1 cellular context compared by ENCODE assay signal in the genomic region with DNA sequence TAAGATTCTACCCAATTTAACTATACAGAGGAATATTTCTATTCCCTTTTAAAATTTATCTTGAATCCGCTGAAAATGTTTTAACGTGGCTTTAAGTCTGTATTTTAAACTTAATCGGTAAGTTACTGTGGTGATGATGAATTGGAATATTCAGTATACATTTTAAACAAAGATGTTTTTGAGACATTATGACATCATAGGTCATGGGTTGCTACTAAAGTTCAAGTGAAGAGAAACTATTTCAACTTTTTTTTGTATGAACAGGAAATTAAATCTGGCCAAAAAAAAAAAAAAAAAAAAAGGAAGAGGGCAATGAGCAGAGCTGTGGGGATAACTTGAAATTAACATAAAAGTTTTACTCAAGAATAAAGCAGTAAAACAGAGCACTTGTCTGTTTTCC.
TF ChIP-seq lines count a peak whose summit lies in the region.

No MANE protein-coding gene starts in this region.

TF ChIP-seq in neural cell, 6 proteins besides CTCF, POLR2A, EP300 and RAD21 (continued from another document):
- TF ChIP-seq, protein P1, sequence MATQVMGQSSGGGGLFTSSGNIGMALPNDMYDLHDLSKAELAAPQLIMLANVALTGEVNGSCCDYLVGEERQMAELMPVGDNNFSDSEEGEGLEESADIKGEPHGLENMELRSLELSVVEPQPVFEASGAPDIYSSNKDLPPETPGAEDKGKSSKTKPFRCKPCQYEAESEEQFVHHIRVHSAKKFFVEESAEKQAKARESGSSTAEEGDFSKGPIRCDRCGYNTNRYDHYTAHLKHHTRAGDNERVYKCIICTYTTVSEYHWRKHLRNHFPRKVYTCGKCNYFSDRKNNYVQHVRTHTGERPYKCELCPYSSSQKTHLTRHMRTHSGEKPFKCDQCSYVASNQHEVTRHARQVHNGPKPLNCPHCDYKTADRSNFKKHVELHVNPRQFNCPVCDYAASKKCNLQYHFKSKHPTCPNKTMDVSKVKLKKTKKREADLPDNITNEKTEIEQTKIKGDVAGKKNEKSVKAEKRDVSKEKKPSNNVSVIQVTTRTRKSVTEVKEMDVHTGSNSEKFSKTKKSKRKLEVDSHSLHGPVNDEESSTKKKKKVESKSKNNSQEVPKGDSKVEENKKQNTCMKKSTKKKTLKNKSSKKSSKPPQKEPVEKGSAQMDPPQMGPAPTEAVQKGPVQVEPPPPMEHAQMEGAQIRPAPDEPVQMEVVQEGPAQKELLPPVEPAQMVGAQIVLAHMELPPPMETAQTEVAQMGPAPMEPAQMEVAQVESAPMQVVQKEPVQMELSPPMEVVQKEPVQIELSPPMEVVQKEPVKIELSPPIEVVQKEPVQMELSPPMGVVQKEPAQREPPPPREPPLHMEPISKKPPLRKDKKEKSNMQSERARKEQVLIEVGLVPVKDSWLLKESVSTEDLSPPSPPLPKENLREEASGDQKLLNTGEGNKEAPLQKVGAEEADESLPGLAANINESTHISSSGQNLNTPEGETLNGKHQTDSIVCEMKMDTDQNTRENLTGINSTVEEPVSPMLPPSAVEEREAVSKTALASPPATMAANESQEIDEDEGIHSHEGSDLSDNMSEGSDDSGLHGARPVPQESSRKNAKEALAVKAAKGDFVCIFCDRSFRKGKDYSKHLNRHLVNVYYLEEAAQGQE (IDR thresholded peaks at IDR 0.05; ENCODE audit: borderline replicate concordance): no peak
- no peak for TF ChIP-seq EZH2 (IDR thresholded peaks at IDR 0.05; ENCODE audit: borderline replicate concordance, insufficient read depth, low read length, poor library complexity, severe bottlenecking)
